ENCODE assay signal across 12 cellular contexts in the genomic region with DNA sequence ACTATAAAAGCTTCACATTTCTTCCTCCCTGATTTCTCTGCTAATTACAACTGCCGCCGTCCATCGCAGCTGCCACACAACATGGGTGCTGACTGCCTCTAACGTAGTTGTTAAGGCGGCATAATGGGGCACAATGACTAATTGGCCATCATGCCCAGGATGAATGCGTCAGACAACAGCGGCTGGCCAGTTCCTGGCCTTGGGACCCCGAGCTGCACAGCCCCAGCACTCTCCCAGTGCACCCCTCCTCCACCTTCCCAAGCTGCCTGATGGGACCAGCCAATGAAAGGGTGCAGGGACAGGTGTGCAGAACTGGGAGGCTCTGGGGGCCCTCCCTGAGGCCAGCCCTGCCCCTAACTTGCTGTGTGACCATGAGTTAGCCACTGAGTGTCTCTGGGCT.
A peak's percentile ranks its signal among the peaks of the same experiment; 100 is the strongest.
DNase-seq lines count a peak whose midpoint lies in the region; ATAC-seq, FAIRE-seq and TF ChIP-seq lines count a peak whose summit lies in the region.
"Had no signal": no experiment of that assay in that cellular context is flagged by ENCODE, and none has a peak within 500 bp of the region (broad histone marks: within the 10 kb centered on the region; RNA-seq: fewer than 3 reads in every experiment).

No MANE protein-coding gene starts in this region.

- CTCF ChIA-PET in K562 (lab: Yijun Ruan, JAX; ENCODE audit: low intra/inter-chr PET ratio) = no interaction called here

- H3K79me2 ChIP-seq in K562 (ENCODE audit: control insufficient read depth, insufficient read depth, low read length) (no peaks in the 10 kb centered on the region), hepatocyte (no peaks in the 10 kb centered on the region)

- DNase-seq in activated effector memory CD4-positive, alpha-beta T cell treated with anti-CD3 and anti-CD28 coated beads, Interleukin-2, amount 50 U/mL, for 16 hours = peak; percentile 51
- no peak for DNase-seq in activated effector memory CD4-positive, alpha-beta T cell treated with Interleukin-2 at 50 U/mL for 16 hours
- peak; percentile 9 for DNase-seq in HT1080 (ENCODE audit: low read depth)
- no peak for DNase-seq in K562 (ENCODE audit: extremely low read depth in 1 of 4, low spot score in 3 of 4)
- DNase-seq in hepatocyte (ENCODE audit: low spot score) = no peak
- DNase-seq in activated CD8-positive, alpha-beta memory T cell treated with anti-CD3 and anti-CD28 coated beads for 24 hours = no peak
- DNase-seq: CD8-positive, alpha-beta T cell; DMS79 treated with DMSO at 0.1 percent for 48 hours; GF-D8; HFFc6 had no signal

- H3K9me2 ChIP-seq in hepatocyte (replicated peaks; ENCODE audit: insufficient read depth) = no peaks in the 10 kb centered on the region

- H4K20me1 ChIP-seq in K562 (replicated peaks; ENCODE audit: control insufficient read depth, insufficient read depth, low read length) (no peaks in the 10 kb centered on the region), hepatocyte (ENCODE audit: insufficient read depth, poor library complexity, severe bottlenecking) (no peaks in the 10 kb centered on the region)
- H4K20me1 ChIP-seq: BLaER1 treated with 17β-estradiol and CSF1 and Interleukin-3, amounts not matched to agents 10 nM and 100 nM had no signal

- intact Hi-C loops in K562 (cut with micrococcal nuclease) = no loop called here

- H3K4me2 ChIP-seq in K562 (ENCODE audit: insufficient read depth, low read length) (no peak overlapping the region; the same call in 1 of the 2 replicates), hepatocyte (no peak overlapping the region)
- H3K4me2 ChIP-seq: BLaER1 treated with 17β-estradiol and CSF1 and Interleukin-3, amounts not matched to agents 10 nM and 100 nM; GM23338 had no signal

- no peak for TF ChIP-seq RAD21 in K562 (CRISPR knock-in tag; conservative IDR thresholded peaks at IDR 0.05 in 1 of 2, IDR thresholded peaks at IDR 0.05 in 1 of 2)

- TF ChIP-seq CTCF in K562 (IDR thresholded peaks at IDR 0.05 in 2 of 3, conservative IDR thresholded peaks at IDR 0.05 in 1 of 3; ENCODE audit: insufficient read depth in 2 of 3, low read depth in 1 of 3, low read length in 3 of 3) (no peak), hepatocyte (IDR thresholded peaks at IDR 0.05; ENCODE audit: poor library complexity) (no peak)

- WGBS in K562 (ENCODE audit: insufficient coverage, low coverage, missing lambda C conversion rate) = 17% methylated on average over 8 of the region's 8 CpGs
- 89% methylated on average over 8 of the region's 8 CpGs for WGBS in hepatocyte (ENCODE audit: low lambda C conversion rate, missing lambda C conversion rate)

- H3K36me3 ChIP-seq in K562 (ENCODE audit: control insufficient read depth, insufficient read depth, low read length) (no peaks in the 10 kb centered on the region), hepatocyte (replicated peaks; ENCODE audit: insufficient read depth, low read depth) (no peaks in the 10 kb centered on the region)
- H3K36me3 ChIP-seq: BLaER1 treated with 17β-estradiol and CSF1 and Interleukin-3, amounts not matched to agents 10 nM and 100 nM had no signal

- no peak for TF ChIP-seq POLR2A in K562 (conservative IDR thresholded peaks at IDR 0.05)

- H3K9ac ChIP-seq in K562 (ENCODE audit: insufficient read depth in 1 of 2, low read depth in 2 of 2, low read length in 2 of 2) = no peak overlapping the region
- H3K9ac ChIP-seq: BLaER1 treated with 17β-estradiol and CSF1 and Interleukin-3, amounts not matched to agents 10 nM and 100 nM had no signal

- H3K9me3 ChIP-seq in K562 (replicated peaks; ENCODE audit: control insufficient read depth, insufficient read depth, low read depth, low read length) (no peaks in the 10 kb centered on the region), hepatocyte (ENCODE audit: low read depth) (no peaks in the 10 kb centered on the region)
- H3K9me3 ChIP-seq: BLaER1 treated with 17β-estradiol and CSF1 and Interleukin-3, amounts not matched to agents 10 nM and 100 nM had no signal

- no peak for TF ChIP-seq EP300 in K562 (IDR thresholded peaks at IDR 0.05; ENCODE audit: low read length)

- no TSS peak for BruUV-seq in K562 (replicated peaks; lab: Mats Ljungman, UMichigan)

- H3K4me3 ChIP-seq in K562 (no peak overlapping the region), hepatocyte (no peak overlapping the region)
- H3K4me3 ChIP-seq: BLaER1 treated with 17β-estradiol and CSF1 and Interleukin-3, amounts not matched to agents 10 nM and 100 nM; GM23338 had no signal

- ATAC-seq in K562 = no peak
- ATAC-seq: CD8-positive, alpha-beta T cell had no signal

- H3K9me1 ChIP-seq in K562 (ENCODE audit: control insufficient read depth, insufficient read depth, low read length) = no peaks in the 10 kb centered on the region

- no peak for FAIRE-seq in K562 (lab: Jason Lieb, UNC)

- H3K27ac ChIP-seq in K562 (ENCODE audit: extremely low read depth, low read depth, low read length) (no peak overlapping the region), hepatocyte (no peak overlapping the region)
- H3K27ac ChIP-seq: BLaER1 treated with 17β-estradiol and CSF1 and Interleukin-3, amounts not matched to agents 10 nM and 100 nM had no signal

- H2AFZ ChIP-seq in K562 (ENCODE audit: low read depth, low read length) (peak overlapping the region; percentile 75; the same call in 1 of the 2 replicates), hepatocyte (no peak overlapping the region)
- H2AFZ ChIP-seq: GM23338 had no signal

- POLR2A ChIA-PET in K562 (lab: Yijun Ruan, JAX) = interaction anchor here (1.0 to 1.2 kb wide), 2 partner anchors 104 to 130 kb away, joined by 3 to 4 read pairs; no protein-coding TSS in a partner anchor

- in situ Hi-C loops in K562 (cut with MboI) = no loop called here

- H3K27me3 ChIP-seq in K562 (ENCODE audit: control insufficient read depth in 2 of 2, insufficient read depth in 2 of 2, low read length in 2 of 2) (peaks cover 0 to 7% of the 10 kb centered on the region in 2 experiments; a peak in 1 of 5 replicates), hepatocyte (no peaks in the 10 kb centered on the region)
- H3K27me3 ChIP-seq: BLaER1 treated with 17β-estradiol and CSF1 and Interleukin-3, amounts not matched to agents 10 nM and 100 nM had no signal

- H3K4me1 ChIP-seq in K562 (replicated peaks in 1 of 2; ENCODE audit: control insufficient read depth in 2 of 2, insufficient read depth in 2 of 2, low read length in 2 of 2) (no peaks in the 10 kb centered on the region; a peak in 1 of 5 replicates), hepatocyte (ENCODE audit: insufficient read depth) (no peaks in the 10 kb centered on the region)
- H3K4me1 ChIP-seq: BLaER1 treated with 17β-estradiol and CSF1 and Interleukin-3, amounts not matched to agents 10 nM and 100 nM had no signal

TF ChIP-seq in K562, 482 proteins besides CTCF, POLR2A, EP300 and RAD21:
- TF ChIP-seq DDX20 (tag; IDR thresholded peaks at IDR 0.05; ENCODE audit: low read depth) = no peak
- TF ChIP-seq FOXK2 (conservative IDR thresholded peaks at IDR 0.05 in 1 of 2, IDR thresholded peaks at IDR 0.05 in 1 of 2; ENCODE audit: low read depth in 2 of 2) = no peak
- no peak for TF ChIP-seq POLR2AphosphoS2 (IDR thresholded peaks at IDR 0.05; ENCODE audit: low read length)
- no peak for TF ChIP-seq ZNF146 (CRISPR knock-in tag; IDR thresholded peaks at IDR 0.05; ENCODE audit: unreplicated experiment)
- TF ChIP-seq, protein P1, sequence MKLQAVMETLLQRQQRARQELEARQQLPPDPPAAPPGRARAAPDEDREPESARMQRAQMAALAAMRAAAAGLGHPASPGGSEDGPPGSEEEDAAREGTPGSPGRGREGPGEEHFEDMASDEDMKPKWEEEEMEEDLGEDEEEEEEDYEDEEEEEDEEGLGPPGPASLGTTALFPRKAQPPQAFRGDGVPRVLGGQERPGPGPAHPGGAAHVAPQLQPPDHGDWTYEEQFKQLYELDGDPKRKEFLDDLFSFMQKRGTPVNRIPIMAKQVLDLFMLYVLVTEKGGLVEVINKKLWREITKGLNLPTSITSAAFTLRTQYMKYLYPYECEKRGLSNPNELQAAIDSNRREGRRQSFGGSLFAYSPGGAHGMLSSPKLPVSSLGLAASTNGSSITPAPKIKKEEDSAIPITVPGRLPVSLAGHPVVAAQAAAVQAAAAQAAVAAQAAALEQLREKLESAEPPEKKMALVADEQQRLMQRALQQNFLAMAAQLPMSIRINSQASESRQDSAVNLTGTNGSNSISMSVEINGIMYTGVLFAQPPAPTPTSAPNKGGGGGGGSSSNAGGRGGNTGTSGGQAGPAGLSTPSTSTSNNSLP (IDR thresholded peaks at IDR 0.05; ENCODE audit: borderline replicate concordance, low read depth, low read length) = no peak
- no peak for TF ChIP-seq NFATC3 (IDR thresholded peaks at IDR 0.05)
- no peak for TF ChIP-seq FOXJ2 (tag; IDR thresholded peaks at IDR 0.05)
- TF ChIP-seq KDM4B (IDR thresholded peaks at IDR 0.05; ENCODE audit: borderline replicate concordance in 2 of 2, low read depth in 1 of 2) = no peak
- no peak for TF ChIP-seq ETV6 (IDR thresholded peaks at IDR 0.05; ENCODE audit: borderline replicate concordance in 1 of 2, low read depth in 2 of 2, low read length in 1 of 2)
- TF ChIP-seq ETV6 (CRISPR knock-in tag; IDR thresholded peaks at IDR 0.05; ENCODE audit: borderline replicate concordance) = no peak
- TF ChIP-seq POLR3G (IDR thresholded peaks at IDR 0.05; ENCODE audit: extremely low read depth, insufficient read length, insufficient replicate concordance) = no peak
- no peak for TF ChIP-seq CREB1 (IDR thresholded peaks at IDR 0.05)
- TF ChIP-seq CREB1 (CRISPR knock-in tag; IDR thresholded peaks at IDR 0.05) = no peak
- TF ChIP-seq ERF (CRISPR knock-in tag; IDR thresholded peaks at IDR 0.05) = no peak
- no peak for TF ChIP-seq PML (IDR thresholded peaks at IDR 0.05; ENCODE audit: low read length)

Comparison
In these comparisons a context has a peak if more than half of its experiments do, and no peak if none do; other contexts are left out.
1. DNase-seq: peak in activated effector memory CD4-positive, alpha-beta T cell treated with anti-CD3 and anti-CD28 coated beads, Interleukin-2, amount 50 U/mL, for 16 hours (single experiment) and HT1080 (single experiment); none in activated effector memory CD4-positive, alpha-beta T cell treated with Interleukin-2 at 50 U/mL for 16 hours (single experiment), K562 (0 of 4), hepatocyte (single experiment) and activated CD8-positive, alpha-beta memory T cell treated with anti-CD3 and anti-CD28 coated beads for 24 hours (single experiment).